ENCODE assay signal across 8 cellular contexts in the genomic region with DNA sequence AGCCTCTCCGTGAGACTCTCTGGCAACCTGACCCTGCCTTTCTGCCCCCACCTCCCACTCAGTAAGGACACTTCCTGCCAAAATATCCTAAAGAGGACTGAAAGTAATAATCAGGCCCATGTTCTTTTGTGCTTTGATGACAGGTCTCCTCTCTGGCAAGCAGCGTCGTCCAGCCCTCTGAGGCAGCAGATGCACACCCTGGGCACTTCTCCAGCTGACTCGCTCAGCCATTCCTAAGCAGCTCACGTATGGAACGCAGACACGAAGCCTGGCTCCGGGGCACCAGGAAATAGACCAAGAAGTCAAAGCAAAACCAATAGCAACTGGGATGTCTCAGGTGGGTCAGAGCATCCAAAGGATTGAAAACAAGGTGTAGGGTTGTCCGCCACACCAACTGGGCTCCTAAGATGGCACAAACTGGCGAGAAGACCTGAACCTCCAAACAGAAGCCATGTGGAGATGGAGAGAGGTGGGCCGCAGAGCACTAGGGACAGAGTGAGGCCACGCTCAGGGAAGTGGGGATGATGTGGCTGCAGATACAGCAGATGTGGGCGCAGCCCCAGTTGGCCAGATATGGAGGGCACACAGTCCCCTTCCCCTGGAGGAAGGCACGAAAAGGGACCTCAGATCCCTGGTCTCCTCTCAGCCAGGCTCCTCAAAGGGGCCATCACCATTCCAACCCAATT. TPM values are rescaled to one million over a fixed set of nuclear protein-coding genes. Genes with fewer than 3 reads are reported as not detected.
A peak's percentile ranks its signal among the peaks of the same experiment; 100 is the strongest.
DNase-seq lines count a peak whose midpoint lies in the region; ATAC-seq and TF ChIP-seq lines count a peak whose summit lies in the region.

No MANE protein-coding gene starts in this region.

- DNase-seq in AG04449 (ENCODE audit: low read depth, low spot score): peak; percentile 28
- peak; percentile 61 for DNase-seq in HCEC 1CT
- peak; percentile 83 for DNase-seq in medulla oblongata (ENCODE audit: extremely low spot score)
- DNase-seq in NCI-H510A (lab: John Stamatoyannopoulos, UW): no peak
- no peak for DNase-seq in H7

- peak overlapping the region; percentile 90 for H3K27ac ChIP-seq in angular gyrus (ENCODE audit: low read depth, low read length)

- POLR2A ChIA-PET in AG04449 (lab: Yijun Ruan, JAX): no interaction called here

- ATAC-seq in HG03045 (IDR thresholded peaks at IDR 0.05; ENCODE audit: unreplicated experiment): no peak
- no peak for ATAC-seq in GM19463 (IDR thresholded peaks at IDR 0.05; ENCODE audit: unreplicated experiment)

- no peak for TF ChIP-seq CTCF in AG04449 (IDR thresholded peaks at IDR 0.05; ENCODE audit: insufficient read depth, low read length, missing control alignments)

- peaks cover 20% of the 10 kb centered on the region for H3K27me3 ChIP-seq in H7 (ENCODE audit: control insufficient read depth, insufficient read depth, low read length)

- H3K4me3 ChIP-seq in AG04449 (ENCODE audit: low read depth, low read length) (no peak overlapping the region; the same call in 1 of the 2 replicates), H7 (ENCODE audit: insufficient read depth, low read depth, low read length) (no peak overlapping the region)

- CTCF ChIA-PET in AG04449 (lab: Yijun Ruan, JAX): no interaction called here

- H3K36me3 ChIP-seq in H7 (replicated peaks; ENCODE audit: control insufficient read depth, insufficient read depth, low read length): no peaks in the 10 kb centered on the region; the same call in 1 of the 2 replicates

RNA-seq across cellular contexts. Expression of a gene that starts 2.4 kb away (rescaled TPM):
- 4.9 and 6.6 TPM in 2 replicates for total RNA-seq in H7 (2014; rRNA removed; shearing (Covaris generic))

Comparison
In these comparisons a context has a peak if more than half of its experiments do, and no peak if none do; other contexts are left out.
1. DNase-seq: peak in AG04449 (single experiment), HCEC 1CT (single experiment) and medulla oblongata (single experiment); none in NCI-H510A (single experiment) and H7 (single experiment).